In the genomic region with DNA sequence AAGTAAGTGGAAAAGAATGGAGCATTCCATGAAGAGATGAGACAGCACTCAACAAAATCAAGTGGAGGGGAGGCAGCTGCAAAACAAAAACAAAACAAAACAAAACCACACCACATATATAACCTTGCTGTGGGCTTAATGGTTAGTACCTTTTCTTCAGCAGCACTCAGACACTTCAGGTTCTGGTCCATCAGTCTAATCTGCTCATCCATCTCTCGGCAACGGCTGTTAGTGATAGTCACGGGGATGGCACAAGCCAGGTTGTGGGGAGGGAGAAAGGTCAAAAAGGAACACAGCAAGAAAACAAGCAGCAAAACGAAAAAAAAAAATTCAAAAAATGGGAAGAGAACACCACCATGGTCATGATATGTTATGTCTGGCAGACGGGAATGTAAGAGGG, we compare ENCODE assay signal across 21 cellular contexts. TPM values are rescaled to one million over a fixed set of nuclear protein-coding genes. Genes with fewer than 3 reads are reported as not detected.
DNase-seq lines count a peak whose midpoint lies in the region; TF ChIP-seq lines count a peak whose summit lies in the region.
"Had no signal": no experiment of that assay in that cellular context is flagged by ENCODE, and none has a peak within 500 bp of the region (broad histone marks: within the 10 kb centered on the region; RNA-seq: fewer than 3 reads in every experiment).

No MANE protein-coding gene starts in this region.

- H3K4me3 Mint-ChIP-seq in MCF 10A (ENCODE audit: unreplicated experiment) (no peak overlapping the region), mesothelial cell of epicardium (no peak overlapping the region), type B pancreatic cell (no peak overlapping the region)
- peak overlapping the region; percentile 82 for H3K4me3 Mint-ChIP-seq in activated naive CD8-positive, alpha-beta T cell
- H3K4me3 Mint-ChIP-seq: activated naive CD4-positive, alpha-beta T cell treated with anti-CD3 and anti-CD28 coated beads, Interleukin-2, amount 10 ng/mL, durations not matched to agents 7 days and 5 days had no signal

- no peak overlapping the region for H2BK15ac ChIP-seq in mesendoderm (replicated peaks; ENCODE audit: low read depth)

- no peak overlapping the region for H2BK5ac ChIP-seq in mesendoderm (ENCODE audit: low read length)

- H3K9ac ChIP-seq in mammary epithelial cell (ENCODE audit: insufficient read depth, low read length) (no peak overlapping the region), mesendoderm (ENCODE audit: low read length) (no peak overlapping the region)

- no peak overlapping the region for H2BK120ac ChIP-seq in mesendoderm (ENCODE audit: low read depth, low read length)

- TF ChIP-seq EP300 in transverse colon (IDR thresholded peaks at IDR 0.05; ENCODE audit: low read depth), result no peak

- peaks cover 55% of the 10 kb centered on the region for H3K36me3 ChIP-seq in mammary epithelial cell (ENCODE audit: insufficient read depth, low read length)
- H3K36me3 ChIP-seq in mesendoderm (ENCODE audit: control insufficient read depth, insufficient read depth, low read length), result peaks cover 32% of the 10 kb centered on the region
- H3K36me3 ChIP-seq in transverse colon, result peaks cover 0 to 78% (median 34%) of the 10 kb centered on the region in 4 donors

- WGBS in mammary epithelial cell (ENCODE audit: low coverage, missing lambda C conversion rate), result 97% methylated on average over 5 of the region's 5 CpGs
- no CpG with 5 or more reads among the region's 5 CpGs for WGBS in mesendoderm (ENCODE audit: extremely low coverage, insufficient coverage, low lambda C conversion rate)
- 76 to 88% methylated on average over 3 to 5 of the region's 5 CpGs for WGBS in transverse colon (ENCODE audit: low coverage in 1 of 2), 2 donors

- peaks cover 17% of the 10 kb centered on the region for H3K79me1 ChIP-seq in mesendoderm (ENCODE audit: low read length)

- H2AK5ac ChIP-seq in mesendoderm (ENCODE audit: low read length), result no peak overlapping the region

- DNase-seq in MCF 10A (ENCODE audit: unreplicated experiment) (no peak), mammary epithelial cell (no peak), mesothelial cell of epicardium (ENCODE audit: low spot score in 2 of 2, unreplicated experiment in 2 of 2) (no peak), type B pancreatic cell (ENCODE audit: extremely low spot score, unreplicated experiment) (no peak), mesendoderm (no peak), MV-4-11 (lab: John Stamatoyannopoulos, UW) (no peak), transverse colon (no peak)
- DNase-seq: activated naive CD4-positive, alpha-beta T cell treated with anti-CD3 and anti-CD28 coated beads, Interleukin-2, amount 10 ng/mL, durations not matched to agents 7 days and 5 days; foreskin keratinocyte; MM.1S; NCI-H1694 treated with DMSO at 0.1 percent for 48 hours; NCI-H2227 treated with DMSO at 0.1 percent for 48 hours; NCI-H82; SHP77 treated with DMSO at 0.1 percent for 48 hours; stimulated activated CD4-positive, alpha-beta T cell treated with anti-CD3 and anti-CD28 coated beads, Interleukin-12 subunit alpha, Interleukin-12 subunit beta, amount 100 ng/mL, for 4 hours had no signal

- TF ChIP-seq POLR2A in transverse colon (IDR thresholded peaks at IDR 0.05), result no peak

- peaks cover 93% of the 10 kb centered on the region for H3K36me3 Mint-ChIP-seq in MCF 10A (ENCODE audit: insufficient read depth, unreplicated experiment)
- H3K36me3 Mint-ChIP-seq in activated naive CD8-positive, alpha-beta T cell, result peaks cover 12% of the 10 kb centered on the region
- peaks cover 50% of the 10 kb centered on the region for H3K36me3 Mint-ChIP-seq in mesothelial cell of epicardium
- H3K36me3 Mint-ChIP-seq in type B pancreatic cell, result peaks cover 51% of the 10 kb centered on the region

- H4K8ac ChIP-seq in mesendoderm (ENCODE audit: low read depth, low read length), result no peak overlapping the region

- CTCF ChIA-PET in MCF 10A (lab: Yijun Ruan, JAX), result interaction anchor here (2.0 kb wide), 1 partner anchor 9 kb away, joined by 7 read pairs; no protein-coding TSS in a partner anchor
- CTCF ChIA-PET in mammary epithelial cell (lab: Charles Lee; ENCODE audit: low non-redundant PET), result no interaction called here

- H4K5ac ChIP-seq in mesendoderm (ENCODE audit: low read length), result no peak overlapping the region

- H3K27me3 ChIP-seq in mammary epithelial cell (ENCODE audit: insufficient read depth, low read length), result no peaks in the 10 kb centered on the region
- H3K27me3 ChIP-seq in mesendoderm (ENCODE audit: insufficient read depth, low read length, poor library complexity), result no peaks in the 10 kb centered on the region
- H3K27me3 ChIP-seq in transverse colon, result no peaks in the 10 kb centered on the region
- H3K27me3 ChIP-seq: foreskin keratinocyte had no signal

- H3K18ac ChIP-seq in mesendoderm (ENCODE audit: low read length), result no peak overlapping the region

- H3K4me1 ChIP-seq in mammary epithelial cell (ENCODE audit: insufficient read depth, low read length) (peaks cover 9% of the 10 kb centered on the region), mesendoderm (ENCODE audit: control insufficient read depth, low read depth, low read length) (no peaks in the 10 kb centered on the region), transverse colon (peaks cover 0 to 16% (median 13%) of the 10 kb centered on the region in 4 donors)

- no peak overlapping the region for H3K23ac ChIP-seq in mesendoderm (ENCODE audit: low read length)

- BruUV-seq in MCF 10A (replicated peaks; lab: Mats Ljungman, UMichigan) (no TSS peak), mammary epithelial cell (replicated peaks; lab: Mats Ljungman, UMichigan) (no TSS peak)

- dilution Hi-C loops in mammary epithelial cell (cut with HindIII; ENCODE audit: low sequenced_read_pairs), result no loop called here

- H3K9me3 Mint-ChIP-seq in MCF 10A (ENCODE audit: unreplicated experiment), result no peaks in the 10 kb centered on the region
- no peaks in the 10 kb centered on the region for H3K9me3 Mint-ChIP-seq in activated naive CD8-positive, alpha-beta T cell (ENCODE audit: low read depth)
- no peaks in the 10 kb centered on the region for H3K9me3 Mint-ChIP-seq in mesothelial cell of epicardium
- H3K9me3 Mint-ChIP-seq in type B pancreatic cell, result no peaks in the 10 kb centered on the region
- H3K9me3 Mint-ChIP-seq: activated naive CD4-positive, alpha-beta T cell treated with anti-CD3 and anti-CD28 coated beads, Interleukin-2, amount 10 ng/mL, durations not matched to agents 7 days and 5 days had no signal

- in situ Hi-C loops in mammary epithelial cell (cut with MboI; ENCODE audit: low sequenced_read_pairs in 2 of 2) (no loop called here), transverse colon (cut with MboI; ENCODE audit: low pct_ligation_motif_present in 1 of 4, low pct_unique_long_range_greater_than_20kb in 1 of 4, low sequenced_read_pairs in 3 of 4) (no loop called here)

- H2AFZ ChIP-seq in mammary epithelial cell (ENCODE audit: low read depth, low read length), result no peak overlapping the region

- H3K79me2 ChIP-seq in mammary epithelial cell (ENCODE audit: insufficient read depth, low read length) (peaks cover 93% of the 10 kb centered on the region), mesendoderm (ENCODE audit: control insufficient read depth, insufficient read depth, low read length) (peaks cover 29% of the 10 kb centered on the region)

- no peaks in the 10 kb centered on the region for H3K27me3 Mint-ChIP-seq in MCF 10A (ENCODE audit: insufficient read depth, unreplicated experiment)
- H3K27me3 Mint-ChIP-seq in activated naive CD8-positive, alpha-beta T cell, result no peaks in the 10 kb centered on the region
- H3K27me3 Mint-ChIP-seq in mesothelial cell of epicardium (ENCODE audit: low read depth), result no peaks in the 10 kb centered on the region
- no peaks in the 10 kb centered on the region for H3K27me3 Mint-ChIP-seq in type B pancreatic cell
- H3K27me3 Mint-ChIP-seq: activated naive CD4-positive, alpha-beta T cell treated with anti-CD3 and anti-CD28 coated beads, Interleukin-2, amount 10 ng/mL, durations not matched to agents 7 days and 5 days had no signal

- H3K27ac ChIP-seq in mammary epithelial cell (ENCODE audit: insufficient read depth, low read depth, low read length) (no peak overlapping the region), mesendoderm (ENCODE audit: low read depth, low read length) (no peak overlapping the region), transverse colon (no peak overlapping the region)
- H3K27ac ChIP-seq: foreskin keratinocyte, VCaP had no signal

- peaks cover 27% of the 10 kb centered on the region for H3K4me1 Mint-ChIP-seq in MCF 10A (ENCODE audit: insufficient read depth, unreplicated experiment)
- H3K4me1 Mint-ChIP-seq in activated naive CD8-positive, alpha-beta T cell (ENCODE audit: low read depth), result peaks cover 65% of the 10 kb centered on the region
- peaks cover 8% of the 10 kb centered on the region for H3K4me1 Mint-ChIP-seq in mesothelial cell of epicardium
- H3K4me1 Mint-ChIP-seq in type B pancreatic cell (ENCODE audit: unreplicated experiment), result no peaks in the 10 kb centered on the region

- H3K9me3 ChIP-seq in mammary epithelial cell (replicated peaks; ENCODE audit: insufficient read depth, low read length) (no peaks in the 10 kb centered on the region), transverse colon (no peaks in the 10 kb centered on the region)

- POLR2A ChIA-PET in MCF 10A (lab: Yijun Ruan, JAX), result no interaction called here

- no peak for TF ChIP-seq CTCF in MCF 10A (IDR thresholded peaks at IDR 0.05; ENCODE audit: unreplicated experiment)
- TF ChIP-seq CTCF in mammary epithelial cell (conservative IDR thresholded peaks at IDR 0.05 in 1 of 2, IDR thresholded peaks at IDR 0.05 in 1 of 2; ENCODE audit: extremely low read depth in 1 of 2, insufficient read depth in 1 of 2, low read depth in 1 of 2, low read length in 2 of 2), result no peak
- TF ChIP-seq CTCF in mesothelial cell of epicardium (IDR thresholded peaks at IDR 0.05; ENCODE audit: unreplicated experiment), result no peak
- TF ChIP-seq CTCF in type B pancreatic cell (conservative IDR thresholded peaks at IDR 0.05), result no peak
- no peak for TF ChIP-seq CTCF in transverse colon (IDR thresholded peaks at IDR 0.05)

- H3K4me3 ChIP-seq in mammary epithelial cell (replicated peaks in 1 of 3; ENCODE audit: insufficient read depth in 1 of 3, low read depth in 2 of 3, low read length in 3 of 3), result no peak overlapping the region
- no peak overlapping the region for H3K4me3 ChIP-seq in mesendoderm (ENCODE audit: low read length)
- H3K4me3 ChIP-seq in transverse colon, result no peak overlapping the region

- no peak overlapping the region for H3K56ac ChIP-seq in mesendoderm (ENCODE audit: low read length)

- H3K27ac Mint-ChIP-seq in MCF 10A (ENCODE audit: low read depth, unreplicated experiment) (peak overlapping the region; percentile 57), mesothelial cell of epicardium (peak overlapping the region; percentile 84), type B pancreatic cell (peak overlapping the region; percentile 90)
- H3K27ac Mint-ChIP-seq in activated naive CD8-positive, alpha-beta T cell, result peak overlapping the region; percentile 98
- H3K27ac Mint-ChIP-seq: activated naive CD4-positive, alpha-beta T cell treated with anti-CD3 and anti-CD28 coated beads, Interleukin-2, amount 10 ng/mL, durations not matched to agents 7 days and 5 days had no signal

- H3K4ac ChIP-seq in mesendoderm (ENCODE audit: low read depth, low read length), result no peak overlapping the region

- peaks cover 13% of the 10 kb centered on the region for H4K20me1 ChIP-seq in mammary epithelial cell (ENCODE audit: insufficient read depth, low read length)

- H3K4me2 ChIP-seq in mammary epithelial cell (ENCODE audit: insufficient read depth, low read depth, low read length), result no peak overlapping the region
- H3K4me2 ChIP-seq in mesendoderm (ENCODE audit: low read length), result no peak overlapping the region

- intact Hi-C loops in MCF 10A (cut with micrococcal nuclease) (no loop called here), mammary epithelial cell (cut with micrococcal nuclease) (no loop called here), transverse colon (cut with DNase I; ENCODE audit: low total_unique reads) (no loop called here)

RNA-seq across cellular contexts. Expression of a gene that starts 17.0 kb away (rescaled TPM):
- 0.05 and 0.10 TPM in 2 replicates for total RNA-seq in MCF 10A (2022)
- under 1 TPM in 1 of 2 donors, not detected in 1; under 0.01 TPM for total RNA-seq in mammary epithelial cell
- not detected for polyA plus RNA-seq in mammary epithelial cell
- not detected for polyA minus RNA-seq in mammary epithelial cell
- total RNA-seq in mesothelial cell of epicardium, result 0.04 to 0.07 TPM (median 0.07 TPM) in 3 replicates
- total RNA-seq in type B pancreatic cell (ENCODE audit: low replicate concordance), result 0.07 TPM in 1 of 2 replicates, not detected in the other
- polyA plus RNA-seq in mesendoderm (2013, experiment 1 of 2), result not detected
- polyA plus RNA-seq in mesendoderm (2013, experiment 2 of 2), result not detected
- total RNA-seq in transverse colon, result not detected
- total RNA-seq: epithelial cell of proximal tubule, foreskin keratinocyte had no signal
- polyA plus RNA-seq: foreskin keratinocyte had no signal

RNA-seq across cellular contexts. Expression of a gene that starts 20.0 kb away (rescaled TPM):
- 625 and 698 TPM in 2 replicates for total RNA-seq in MCF 10A (2022)
- 100 to 1,000 TPM; 330 to 550 TPM for total RNA-seq in mammary epithelial cell
- polyA plus RNA-seq in mammary epithelial cell, result 440 TPM
- 266 TPM for polyA minus RNA-seq in mammary epithelial cell
- 194 to 208 TPM (median 197 TPM) in 3 replicates for total RNA-seq in mesothelial cell of epicardium
- 263 and 371 TPM in 2 replicates for total RNA-seq in type B pancreatic cell (ENCODE audit: low replicate concordance)
- 496 TPM for polyA plus RNA-seq in mesendoderm (2013, experiment 1 of 2)
- 509 TPM for polyA plus RNA-seq in mesendoderm (2013, experiment 2 of 2)
- total RNA-seq in transverse colon, result 100 to 1,000 TPM; 208 to 434 (median 324) TPM

RNA-seq across cellular contexts. Expression of a gene that starts 34.3 kb away (rescaled TPM):
- not detected in 2 replicates for total RNA-seq in MCF 10A (2022)
- total RNA-seq in mammary epithelial cell, result not detected
- polyA plus RNA-seq in mammary epithelial cell, result not detected
- polyA minus RNA-seq in mammary epithelial cell, result not detected
- not detected in 3 replicates for total RNA-seq in mesothelial cell of epicardium
- total RNA-seq in type B pancreatic cell (ENCODE audit: low replicate concordance), result not detected in 2 replicates
- not detected for polyA plus RNA-seq in mesendoderm (2013, experiment 1 of 2)
- polyA plus RNA-seq in mesendoderm (2013, experiment 2 of 2), result not detected
- total RNA-seq in transverse colon, result not detected
- total RNA-seq: bronchial epithelial cell, epithelial cell of proximal tubule, foreskin keratinocyte, mononuclear cell had no signal
- polyA plus RNA-seq: foreskin keratinocyte, thymus had no signal

RNA-seq across cellular contexts. Expression of a gene that starts 48.9 kb away (rescaled TPM):
- total RNA-seq in MCF 10A (2022), result 219 and 223 TPM in 2 replicates
- 100 to 1,000 TPM in 1 of 2 donors, 10 to 100 TPM in 1; 63.7 to 168 TPM for total RNA-seq in mammary epithelial cell
- polyA plus RNA-seq in mammary epithelial cell, result 147 TPM
- 161 TPM for polyA minus RNA-seq in mammary epithelial cell
- 265 to 283 TPM (median 271 TPM) in 3 replicates for total RNA-seq in mesothelial cell of epicardium
- total RNA-seq in type B pancreatic cell (ENCODE audit: low replicate concordance), result 188 and 216 TPM in 2 replicates
- 220 TPM for polyA plus RNA-seq in mesendoderm (2013, experiment 1 of 2)
- polyA plus RNA-seq in mesendoderm (2013, experiment 2 of 2), result 216 TPM
- 10 to 100 TPM; 42.4 to 62.0 (median 50.6) TPM for total RNA-seq in transverse colon
